18 cellular contexts compared by ENCODE assay signal in genomic region chr3:18752273-18752934, GRCh38.
"Had no signal": no experiment of that assay in that cellular context is flagged by ENCODE, and none has a peak within 500 bp of the region (broad histone marks: within the 10 kb centered on the region; RNA-seq: fewer than 3 reads in every experiment).

No MANE protein-coding gene starts in this region.

- H3K9me3 Mint-ChIP-seq: activated B cell treated with CpG ODN at 0.5 μM for 24 hours had no signal

- H3K4me3 Mint-ChIP-seq: activated B cell treated with CpG ODN at 0.5 μM for 24 hours; activated CD4-positive, alpha-beta memory T cell treated with anti-CD3 and anti-CD28 coated beads, Interleukin-2, amount 10 ng/mL, durations not matched to agents 7 days and 5 days had no signal

- ATAC-seq: left lung had no signal

- H3K27ac Mint-ChIP-seq: activated B cell treated with CpG ODN at 0.5 μM for 24 hours; activated CD4-positive, alpha-beta memory T cell treated with anti-CD3 and anti-CD28 coated beads, Interleukin-2, amount 10 ng/mL, durations not matched to agents 7 days and 5 days had no signal

- H3K4me3 ChIP-seq: esophagus squamous epithelium, left lung, suprapubic skin had no signal

- H3K27me3 Mint-ChIP-seq: activated B cell treated with CpG ODN at 0.5 μM for 24 hours; activated CD4-positive, alpha-beta memory T cell treated with anti-CD3 and anti-CD28 coated beads, Interleukin-2, amount 10 ng/mL, durations not matched to agents 7 days and 5 days had no signal

- H3K27me3 ChIP-seq: esophagus squamous epithelium, left lung, suprapubic skin had no signal

- H3K27ac ChIP-seq: esophagus squamous epithelium, left lung, suprapubic skin had no signal

- H3K36me3 ChIP-seq: esophagus squamous epithelium, left lung, suprapubic skin had no signal

- FAIRE-seq: endothelial cell of umbilical vein, kidney had no signal

- H3K9me3 ChIP-seq: esophagus squamous epithelium, left lung, suprapubic skin had no signal

- DNase-seq: activated B cell treated with CpG ODN at 0.5 μM for 24 hours; activated CD4-positive, alpha-beta memory T cell treated with anti-CD3 and anti-CD28 coated beads, Interleukin-2, amount 10 ng/mL, durations not matched to agents 7 days and 5 days; activated CD8-positive, alpha-beta memory T cell treated with anti-CD3 and anti-CD28 coated beads, Interleukin-2, amount 50 U/mL, for 4 hours; activated effector memory CD4-positive, alpha-beta T cell treated with Interleukin-2 at 50 U/mL for 16 hours; aorta; cortex of kidney; effector CD8-positive, alpha-beta T cell; esophagus squamous epithelium; hypothalamus; kidney; left lung; mammary epithelial cell; posterior cingulate gyrus; retina; stimulated activated CD4-positive, alpha-beta T cell treated with anti-CD3 and anti-CD28 coated beads, Interleukin-4, amount 100 ng/mL, for 1 hour; stimulated activated naive CD4-positive, alpha-beta T cell had no signal

- H3K4me1 ChIP-seq: suprapubic skin had no signal
